Comparison of ENCODE assay signal across 13 cellular contexts in genomic region chr7:74043523-74043951, GRCh38. TPM values are rescaled to one million over a fixed set of nuclear protein-coding genes. Genes with fewer than 3 reads are reported as not detected.
DNase-seq lines count a peak whose midpoint lies in the region; ATAC-seq and TF ChIP-seq lines count a peak whose summit lies in the region.
"Had no signal": no experiment of that assay in that cellular context is flagged by ENCODE, and none has a peak within 500 bp of the region (broad histone marks: within the 10 kb centered on the region; RNA-seq: fewer than 3 reads in every experiment).

No MANE protein-coding gene starts in this region.

- H3K4me3 ChIP-seq in LNCaP clone FGC (ENCODE audit: low read depth, low read length), result peak overlapping the region; percentile 40
- H3K4me3 ChIP-seq in astrocyte of the spinal cord (ENCODE audit: low read depth, low read length), result no peak overlapping the region
- no peak overlapping the region for H3K4me3 ChIP-seq in mucosa of descending colon
- H3K4me3 ChIP-seq: heart left ventricle, ovary had no signal

- no peak overlapping the region for H3K27ac Mint-ChIP-seq in activated naive CD4-positive, alpha-beta T cell treated with anti-CD3 and anti-CD28 coated beads, Interleukin-2, amount 50 U/mL, for 72 hours
- H3K27ac Mint-ChIP-seq: B cell had no signal

- DNase-seq in AG08395 (ENCODE audit: low spot score), result peak; percentile 58
- no peak for DNase-seq in LNCaP clone FGC (ENCODE audit: low read depth)
- DNase-seq in astrocyte of the spinal cord (ENCODE audit: low read depth, low spot score), result peak; percentile 73
- DNase-seq in mucosa of descending colon, result no peak
- no peak for DNase-seq in activated gamma-delta T cell (lab: John Stamatoyannopoulos, UW)
- DNase-seq in OCI-M2 (lab: John Stamatoyannopoulos, UW; ENCODE audit: unreplicated experiment), result no peak
- DNase-seq in dermis blood vessel endothelial cell, result no peak
- DNase-seq in activated naive CD4-positive, alpha-beta T cell treated with anti-CD3 and anti-CD28 coated beads, Interleukin-2, amount 50 U/mL, for 72 hours (ENCODE audit: low spot score in 2 of 2), result no peak
- DNase-seq: ovary had no signal

- no peaks in the 10 kb centered on the region for H3K9me3 ChIP-seq in mucosa of descending colon
- H3K9me3 ChIP-seq: heart left ventricle, ovary had no signal

- ATAC-seq in mucosa of descending colon, result peak; percentile 28
- ATAC-seq in activated naive CD4-positive, alpha-beta T cell treated with anti-CD3 and anti-CD28 coated beads, Interleukin-2, amount 50 U/mL, for 72 hours, result no peak
- ATAC-seq: heart left ventricle had no signal

- no peaks in the 10 kb centered on the region for H3K36me3 Mint-ChIP-seq in activated naive CD4-positive, alpha-beta T cell treated with anti-CD3 and anti-CD28 coated beads, Interleukin-2, amount 50 U/mL, for 72 hours

- no peaks in the 10 kb centered on the region for H3K4me1 ChIP-seq in mucosa of descending colon (ENCODE audit: low read depth)

- H3K9me3 Mint-ChIP-seq in activated naive CD4-positive, alpha-beta T cell treated with anti-CD3 and anti-CD28 coated beads, Interleukin-2, amount 50 U/mL, for 72 hours, result no peaks in the 10 kb centered on the region
- H3K9me3 Mint-ChIP-seq: central memory CD8-positive, alpha-beta T cell had no signal

- intact Hi-C loops in mucosa of descending colon (cut with DNase I, micrococcal nuclease), result no loop called here

- no peaks in the 10 kb centered on the region for H3K36me3 ChIP-seq in mucosa of descending colon (ENCODE audit: low read depth)
- H3K36me3 ChIP-seq: ovary had no signal

- in situ Hi-C loops in astrocyte of the spinal cord (cut with HindIII; ENCODE audit: low sequenced_read_pairs), result no loop called here

- TF ChIP-seq CTCF in LNCaP clone FGC (IDR thresholded peaks at IDR 0.05; ENCODE audit: control insufficient read depth, extremely low read depth, insufficient read depth), result no peak
- no peak for TF ChIP-seq CTCF in astrocyte of the spinal cord (IDR thresholded peaks at IDR 0.05; ENCODE audit: low read depth, low read length)
- no peak for TF ChIP-seq CTCF in mucosa of descending colon (IDR thresholded peaks at IDR 0.05)

RNA-seq across cellular contexts. Expression of gene ELN, which starts 15.6 kb away (rescaled TPM):
- total RNA-seq in mucosa of descending colon, result 10 to 100 TPM in 2 of 3 donors, 1 to 10 TPM in 1; 5.0 to 43.4 (median 20.5) TPM
- 4.4 and 5.4 TPM in 2 replicates for total RNA-seq in dermis blood vessel endothelial cell
- not detected for total RNA-seq in activated naive CD4-positive, alpha-beta T cell treated with anti-CD3 and anti-CD28 coated beads, Interleukin-2, amount 50 U/mL, for 72 hours
- total RNA-seq: B cell, SK-MEL-5 had no signal

RNA-seq across cellular contexts. Expression of gene LIMK1, which starts 40.1 kb away (rescaled TPM):
- total RNA-seq in mucosa of descending colon (10 to 100 TPM; 12.0 to 15.6 (median 12.1) TPM), dermis blood vessel endothelial cell (20.4 and 32.7 TPM in 2 replicates)
- 10 to 100 TPM; 12.2 to 17.1 TPM for total RNA-seq in activated naive CD4-positive, alpha-beta T cell treated with anti-CD3 and anti-CD28 coated beads, Interleukin-2, amount 50 U/mL, for 72 hours

Comparison
In these comparisons a context has a peak if more than half of its experiments do, and no peak if none do; other contexts are left out.
1. DNase-seq: peak in AG08395 (single experiment) and astrocyte of the spinal cord (single experiment); none in LNCaP clone FGC (single experiment), mucosa of descending colon (0 of 3), activated gamma-delta T cell (single experiment), OCI-M2 (single experiment), dermis blood vessel endothelial cell (single experiment) and activated naive CD4-positive, alpha-beta T cell treated with anti-CD3 and anti-CD28 coated beads, Interleukin-2, amount 50 U/mL, for 72 hours (0 of 2).